In genomic region chr10:112490543-112490942, GRCh38 we compare ENCODE assay signal across 2 cellular contexts.
TF ChIP-seq lines count a peak whose summit lies in the region.

No MANE protein-coding gene starts in this region.

TF ChIP-seq in HEK293, 187 proteins besides CTCF, POLR2A, EP300 and RAD21 (continued from another document and continues in another):
- TF ChIP-seq PRDM6 (tag by site-specific recombination; IDR thresholded peaks at IDR 0.05), result peak; percentile 74
- peak; percentile 92 for TF ChIP-seq OSR2 (tag by site-specific recombination; IDR thresholded peaks at IDR 0.05)
- TF ChIP-seq GLIS1 (tag by site-specific recombination; IDR thresholded peaks at IDR 0.05), result peak; percentile 75
- TF ChIP-seq GLI2 (tag by site-specific recombination; IDR thresholded peaks at IDR 0.05; ENCODE audit: borderline replicate concordance, low read depth), result no peak
- TF ChIP-seq KLF7 (tag by site-specific recombination; IDR thresholded peaks at IDR 0.05; ENCODE audit: borderline replicate concordance), result no peak
- peak; percentile 55; the same call in 1 of the 2 replicates for TF ChIP-seq ZEB2 (tag by site-specific recombination; IDR thresholded peaks at IDR 0.05)
- peak; percentile 87 for TF ChIP-seq ZNF366 (tag by site-specific recombination; conservative IDR thresholded peaks at IDR 0.05)
- peak; percentile 42; the same call in 1 of the 2 replicates for TF ChIP-seq ZBTB17 (tag by site-specific recombination; IDR thresholded peaks at IDR 0.05)
- no peak for TF ChIP-seq REST (tag by site-specific recombination; IDR thresholded peaks at IDR 0.05)
- peak; percentile 46; the same call in 1 of the 2 replicates for TF ChIP-seq ZBTB44 (tag by site-specific recombination; IDR thresholded peaks at IDR 0.05)
- TF ChIP-seq ZNF426 (tag by site-specific recombination; IDR thresholded peaks at IDR 0.05), result no peak
- peak; percentile 69 for TF ChIP-seq ZNF362 (tag by site-specific recombination; IDR thresholded peaks at IDR 0.05)
- 0 out of 2 replicates have a peak, but pooled peaks have one; percentile 47 for TF ChIP-seq ZNF184 (tag by site-specific recombination; IDR thresholded peaks at IDR 0.05)
- 0 out of 2 replicates have a peak, but pooled peaks have one; percentile 38 for TF ChIP-seq ZNF692 (tag by site-specific recombination; IDR thresholded peaks at IDR 0.05)
- 0 out of 2 replicates have a peak, but pooled peaks have one; percentile 34 for TF ChIP-seq ZXDB (tag by site-specific recombination; IDR thresholded peaks at IDR 0.05)

TF ChIP-seq in SK-N-SH treated with all-trans-retinoic acid at 6 μM for 48 hours, 23 proteins besides CTCF, POLR2A, EP300 and RAD21 (continued from another document):
- TF ChIP-seq CREB5 (CRISPR knock-in tag; IDR thresholded peaks at IDR 0.05; ENCODE audit: low read depth) (peak; percentile 47; the same call in 1 of the 2 replicates), TOX (CRISPR knock-in tag; IDR thresholded peaks at IDR 0.05; ENCODE audit: borderline replicate concordance) (no peak), CSDC2 (CRISPR knock-in tag; IDR thresholded peaks at IDR 0.05) (no peak), ZNF8 (CRISPR knock-in tag; IDR thresholded peaks at IDR 0.05) (no peak), ZFP3 (CRISPR knock-in tag; IDR thresholded peaks at IDR 0.05) (no peak), ZC3H10 (CRISPR knock-in tag; IDR thresholded peaks at IDR 0.05) (no peak), ZFP30 (CRISPR knock-in tag; IDR thresholded peaks at IDR 0.05) (no peak), TSHZ2 (CRISPR knock-in tag; IDR thresholded peaks at IDR 0.05) (peak; percentile 85; the same call in 1 of the 2 replicates), ZNF565 (CRISPR knock-in tag; conservative IDR thresholded peaks at IDR 0.05; ENCODE audit: low read depth) (no peak)
